ENCODE assay signal across 17 cellular contexts in the genomic region with DNA sequence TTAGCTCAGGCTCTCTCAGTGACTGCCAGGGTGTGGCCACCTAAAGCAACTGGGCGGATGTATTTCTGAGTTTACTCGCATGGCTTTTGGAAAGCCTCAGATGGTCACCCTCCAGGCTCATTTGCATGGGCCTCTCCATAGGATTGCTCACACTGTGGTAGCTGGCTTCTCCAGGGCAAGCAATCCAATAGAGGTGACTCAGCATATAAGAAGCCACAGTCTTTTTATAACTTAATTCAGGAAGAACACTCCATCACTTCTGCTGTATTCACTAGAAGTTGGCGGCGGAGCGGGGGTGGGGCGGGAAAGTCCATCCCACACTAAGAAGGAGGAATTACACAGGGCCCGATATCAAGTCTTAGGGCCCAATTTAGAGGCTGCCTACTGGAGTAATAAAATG. TPM values are rescaled to one million over a fixed set of nuclear protein-coding genes. Genes with fewer than 3 reads are reported as not detected.
A peak's percentile ranks its signal among the peaks of the same experiment; 100 is the strongest.
DNase-seq lines count a peak whose midpoint lies in the region; ATAC-seq, FAIRE-seq and TF ChIP-seq lines count a peak whose summit lies in the region.
"Had no signal": no experiment of that assay in that cellular context is flagged by ENCODE, and none has a peak within 500 bp of the region (broad histone marks: within the 10 kb centered on the region; RNA-seq: fewer than 3 reads in every experiment).

No MANE protein-coding gene starts in this region.

- POLR2A ChIA-PET in MCF 10A (lab: Yijun Ruan, JAX) = no interaction called here
- POLR2A ChIA-PET in activated CD4-positive, alpha-beta T cell treated with anti-CD3 and anti-CD28 coated beads, Interleukin-2, amount 10 ng/mL, durations not matched to agents 7 days and 5 days (lab: Charles Lee) = no interaction called here

- no peak overlapping the region for H3K4me2 ChIP-seq in mammary epithelial cell (ENCODE audit: insufficient read depth, low read depth, low read length)

- H3K4me3 ChIP-seq in mammary epithelial cell (replicated peaks in 1 of 3; ENCODE audit: insufficient read depth in 1 of 3, low read depth in 2 of 3, low read length in 3 of 3) = no peak overlapping the region
- no peak overlapping the region for H3K4me3 ChIP-seq in fibroblast of mammary gland (ENCODE audit: control insufficient read depth, low read depth, low read length)

- CTCF ChIA-PET in MCF 10A (lab: Yijun Ruan, JAX) (no interaction called here), mammary epithelial cell (lab: Charles Lee; ENCODE audit: low non-redundant PET) (no interaction called here)
- CTCF ChIA-PET in activated CD4-positive, alpha-beta T cell treated with anti-CD3 and anti-CD28 coated beads, Interleukin-2, amount 10 ng/mL, durations not matched to agents 7 days and 5 days (lab: Charles Lee) = no interaction called here

- peaks cover 23% of the 10 kb centered on the region for H3K27me3 ChIP-seq in mammary epithelial cell (ENCODE audit: insufficient read depth, low read length)

- peak; percentile 11 for DNase-seq in MCF 10A (ENCODE audit: unreplicated experiment)
- DNase-seq in mammary epithelial cell = no peak
- DNase-seq in RPMI7951 (ENCODE audit: low read depth) = peak; percentile 54
- DNase-seq in fibroblast of mammary gland (ENCODE audit: low read depth) = peak; percentile 46
- peak; percentile 11 for DNase-seq in urothelium cell line (ENCODE audit: low spot score)
- no peak for DNase-seq in activated CD4-positive, alpha-beta T cell treated with anti-CD3 and anti-CD28 coated beads, Interleukin-2, amount 10 ng/mL, durations not matched to agents 7 days and 5 days
- DNase-seq: activated CD4-positive, CD25-positive, alpha-beta regulatory T cell treated with anti-CD3 and anti-CD28 coated beads, Interleukin-2, amount 50 U/mL, for 72 hours; activated effector memory CD4-positive, alpha-beta T cell treated with anti-CD3 and anti-CD28 coated beads, Interleukin-2, amount 50 U/mL, for 16 hours; amniotic stem cell; CD4-positive, alpha-beta memory T cell; NCI-H1092; NK-92 treated with Interleukin-12 subunit alpha and Interleukin-12 subunit beta, amount 100 ng/mL, for 24 hours; stimulated activated naive CD8-positive, alpha-beta T cell treated with anti-CD3 and anti-CD28 coated beads, Interleukin-15, amount 100 ng/mL, for 72 hours had no signal

- H3K4me1 Mint-ChIP-seq in MCF 10A (ENCODE audit: insufficient read depth, unreplicated experiment) = no peaks in the 10 kb centered on the region
- peaks cover 7% of the 10 kb centered on the region for H3K4me1 Mint-ChIP-seq in activated CD4-positive, alpha-beta T cell treated with anti-CD3 and anti-CD28 coated beads, Interleukin-2, amount 10 ng/mL, durations not matched to agents 7 days and 5 days

- no peaks in the 10 kb centered on the region for H3K36me3 ChIP-seq in mammary epithelial cell (ENCODE audit: insufficient read depth, low read length)

- H3K79me2 ChIP-seq in mammary epithelial cell (ENCODE audit: insufficient read depth, low read length) = no peaks in the 10 kb centered on the region

- H3K9me3 Mint-ChIP-seq in MCF 10A (ENCODE audit: unreplicated experiment) = no peaks in the 10 kb centered on the region
- H3K9me3 Mint-ChIP-seq in activated CD4-positive, alpha-beta T cell treated with anti-CD3 and anti-CD28 coated beads, Interleukin-2, amount 10 ng/mL, durations not matched to agents 7 days and 5 days = no peaks in the 10 kb centered on the region
- H3K9me3 Mint-ChIP-seq: CD4-positive, alpha-beta memory T cell; nephron; stimulated activated naive CD8-positive, alpha-beta T cell treated with anti-CD3 and anti-CD28 coated beads, Interleukin-15, amount 100 ng/mL, for 72 hours; T-helper 1 cell treated with Interleukin-12 subunit alpha and Interleukin-12 subunit beta and Interleukin-4 antibody, amounts not matched to agents 30 μg/mL and 1 μg/mL, for 36 hours had no signal

- H3K27ac ChIP-seq in mammary epithelial cell (ENCODE audit: insufficient read depth, low read depth, low read length) = no peak overlapping the region

- in situ Hi-C loops in mammary epithelial cell (cut with MboI; ENCODE audit: low sequenced_read_pairs in 2 of 2) = no loop called here

- intact Hi-C loops in MCF 10A (cut with micrococcal nuclease) = no loop called here
- intact Hi-C loops in mammary epithelial cell (cut with micrococcal nuclease) = no loop called here

- no peak overlapping the region for H3K9ac ChIP-seq in mammary epithelial cell (ENCODE audit: insufficient read depth, low read length)

- TF ChIP-seq CTCF in MCF 10A (IDR thresholded peaks at IDR 0.05; ENCODE audit: unreplicated experiment) (no peak), mammary epithelial cell (conservative IDR thresholded peaks at IDR 0.05 in 1 of 2, IDR thresholded peaks at IDR 0.05 in 1 of 2; ENCODE audit: extremely low read depth in 1 of 2, insufficient read depth in 1 of 2, low read depth in 1 of 2, low read length in 2 of 2) (no peak), fibroblast of mammary gland (conservative IDR thresholded peaks at IDR 0.05; ENCODE audit: control insufficient read depth, insufficient read depth, low read depth, low read length) (no peak)

- H3K9me3 ChIP-seq in mammary epithelial cell (replicated peaks; ENCODE audit: insufficient read depth, low read length) = no peaks in the 10 kb centered on the region

- WGBS in mammary epithelial cell (ENCODE audit: low coverage, missing lambda C conversion rate) = 83% methylated on average over 6 of the region's 7 CpGs

- H3K27ac Mint-ChIP-seq in MCF 10A (ENCODE audit: low read depth, unreplicated experiment) = no peak overlapping the region
- H3K27ac Mint-ChIP-seq in activated CD4-positive, alpha-beta T cell treated with anti-CD3 and anti-CD28 coated beads, Interleukin-2, amount 10 ng/mL, durations not matched to agents 7 days and 5 days = no peak overlapping the region
- H3K27ac Mint-ChIP-seq: CD4-positive, alpha-beta memory T cell; nephron; stimulated activated naive CD8-positive, alpha-beta T cell treated with anti-CD3 and anti-CD28 coated beads, Interleukin-15, amount 100 ng/mL, for 72 hours; T-helper 1 cell treated with Interleukin-12 subunit alpha and Interleukin-12 subunit beta and Interleukin-4 antibody, amounts not matched to agents 30 μg/mL and 1 μg/mL, for 36 hours had no signal

- no peak overlapping the region for H2AFZ ChIP-seq in mammary epithelial cell (ENCODE audit: low read depth, low read length)

- dilution Hi-C loops in mammary epithelial cell (cut with HindIII; ENCODE audit: low sequenced_read_pairs) = no loop called here

- H4K20me1 ChIP-seq in mammary epithelial cell (ENCODE audit: insufficient read depth, low read length) = no peaks in the 10 kb centered on the region

- H3K4me3 Mint-ChIP-seq in MCF 10A (ENCODE audit: unreplicated experiment) = no peak overlapping the region
- H3K4me3 Mint-ChIP-seq in activated CD4-positive, alpha-beta T cell treated with anti-CD3 and anti-CD28 coated beads, Interleukin-2, amount 10 ng/mL, durations not matched to agents 7 days and 5 days = no peak overlapping the region
- H3K4me3 Mint-ChIP-seq: CD4-positive, alpha-beta memory T cell; nephron; stimulated activated naive CD8-positive, alpha-beta T cell treated with anti-CD3 and anti-CD28 coated beads, Interleukin-15, amount 100 ng/mL, for 72 hours; T-helper 1 cell treated with Interleukin-12 subunit alpha and Interleukin-12 subunit beta and Interleukin-4 antibody, amounts not matched to agents 30 μg/mL and 1 μg/mL, for 36 hours had no signal

- ATAC-seq in GM21390 (IDR thresholded peaks at IDR 0.05; ENCODE audit: unreplicated experiment) (no peak), HG02642 (IDR thresholded peaks at IDR 0.05; ENCODE audit: poor library complexity, unreplicated experiment) (no peak)
- ATAC-seq: stimulated activated naive CD8-positive, alpha-beta T cell treated with anti-CD3 and anti-CD28 coated beads, Interleukin-15, amount 100 ng/mL, for 72 hours had no signal

- H3K36me3 Mint-ChIP-seq in MCF 10A (ENCODE audit: insufficient read depth, unreplicated experiment) = peaks cover 6% of the 10 kb centered on the region
- no peaks in the 10 kb centered on the region for H3K36me3 Mint-ChIP-seq in activated CD4-positive, alpha-beta T cell treated with anti-CD3 and anti-CD28 coated beads, Interleukin-2, amount 10 ng/mL, durations not matched to agents 7 days and 5 days (ENCODE audit: low read depth)
- H3K36me3 Mint-ChIP-seq: CD4-positive, alpha-beta memory T cell had no signal

- peaks cover 7% of the 10 kb centered on the region for H3K4me1 ChIP-seq in mammary epithelial cell (ENCODE audit: insufficient read depth, low read length)

- H3K27me3 Mint-ChIP-seq in MCF 10A (ENCODE audit: insufficient read depth, unreplicated experiment) = peaks cover 61% of the 10 kb centered on the region
- H3K27me3 Mint-ChIP-seq in activated CD4-positive, alpha-beta T cell treated with anti-CD3 and anti-CD28 coated beads, Interleukin-2, amount 10 ng/mL, durations not matched to agents 7 days and 5 days = peaks cover 36% of the 10 kb centered on the region

- no peak for FAIRE-seq in urothelium cell line (lab: Jason Lieb, UNC)

- BruUV-seq in MCF 10A (replicated peaks; lab: Mats Ljungman, UMichigan) (no TSS peak), mammary epithelial cell (replicated peaks; lab: Mats Ljungman, UMichigan) (no TSS peak)

RNA-seq across cellular contexts. Expression of a gene that starts 3.6 kb away (rescaled TPM):
- total RNA-seq in MCF 10A (2022) = not detected in 2 replicates
- total RNA-seq in mammary epithelial cell = not detected
- polyA plus RNA-seq in mammary epithelial cell = not detected
- not detected for polyA minus RNA-seq in mammary epithelial cell
- not detected in 2 replicates for total RNA-seq in RPMI7951 (2014; rRNA removed; shearing (Covaris generic))
- total RNA-seq in activated CD4-positive, alpha-beta T cell treated with anti-CD3 and anti-CD28 coated beads, Interleukin-2, amount 10 ng/mL, durations not matched to agents 7 days and 5 days = not detected
- total RNA-seq: CD4-positive, alpha-beta memory T cell had no signal

Comparison
In these comparisons a context has a peak if more than half of its experiments do, and no peak if none do; other contexts are left out.
1. DNase-seq: peak in MCF 10A (single experiment), RPMI7951 (single experiment), fibroblast of mammary gland (single experiment) and urothelium cell line (single experiment); none in mammary epithelial cell (single experiment) and activated CD4-positive, alpha-beta T cell treated with anti-CD3 and anti-CD28 coated beads, Interleukin-2, amount 10 ng/mL, durations not matched to agents 7 days and 5 days (single experiment).